ENCODE assay signal across 8 cellular contexts in the genomic region with DNA sequence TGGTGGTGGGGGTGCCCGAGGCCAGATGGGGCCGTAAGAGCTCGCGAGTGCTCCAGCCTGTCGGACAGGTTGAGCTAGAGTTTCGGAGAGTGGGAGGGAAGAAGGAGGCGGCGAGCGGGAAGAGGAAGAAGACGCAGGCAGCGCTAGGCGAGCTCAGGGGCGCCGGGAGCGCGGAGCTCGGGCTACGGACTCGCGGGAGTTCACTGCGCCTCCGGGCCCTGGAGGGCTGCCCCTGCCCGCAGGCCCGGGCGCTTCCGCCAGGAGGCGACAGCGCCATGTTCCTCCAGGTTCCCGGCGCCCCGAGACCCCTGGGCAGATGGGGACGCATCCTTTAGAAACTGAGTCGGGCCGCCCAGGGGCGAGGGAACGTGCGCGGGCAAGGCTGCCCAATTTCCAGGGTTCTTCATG. TPM values are rescaled to one million over a fixed set of nuclear protein-coding genes. Genes with fewer than 3 reads are reported as not detected.
DNase-seq lines count a peak whose midpoint lies in the region; ATAC-seq and TF ChIP-seq lines count a peak whose summit lies in the region.

No MANE protein-coding gene starts in this region.

- no peak overlapping the region for H3K27ac Mint-ChIP-seq in activated CD8-positive, alpha-beta memory T cell treated with anti-CD3 and anti-CD28 coated beads, Interleukin-2, amount 10 ng/mL, durations not matched to agents 7 days and 5 days
- H3K27ac Mint-ChIP-seq in nephron (no peak overlapping the region), T-helper 17 cell (no peak overlapping the region)

- peaks cover 82% of the 10 kb centered on the region for H3K27me3 Mint-ChIP-seq in activated CD8-positive, alpha-beta memory T cell treated with anti-CD3 and anti-CD28 coated beads, Interleukin-2, amount 10 ng/mL, durations not matched to agents 7 days and 5 days
- peaks cover 99% of the 10 kb centered on the region for H3K27me3 Mint-ChIP-seq in nephron (ENCODE audit: low read depth)
- H3K27me3 Mint-ChIP-seq in T-helper 17 cell = peaks cover 59% of the 10 kb centered on the region

- CTCF ChIA-PET in activated CD8-positive, alpha-beta memory T cell treated with anti-CD3 and anti-CD28 coated beads, Interleukin-2, amount 10 ng/mL, durations not matched to agents 7 days and 5 days (lab: Charles Lee) = no interaction called here
- CTCF ChIA-PET in PC-9 (lab: Charles Lee) = interaction anchor here (0.6 to 2.2 kb wide), 8 partner anchors 23 to 964 kb away, joined by 3 to 10 read pairs (median 4); no protein-coding TSS in a partner anchor

- peak overlapping the region; percentile 70 for H3K27ac ChIP-seq in PC-9

- H3K9me3 ChIP-seq in PC-9 (ENCODE audit: insufficient read depth, low read depth) (no peaks in the 10 kb centered on the region), T-helper 17 cell (ENCODE audit: control insufficient read depth, low read length, poor library complexity, severe bottlenecking) (no peaks in the 10 kb centered on the region)

- TF ChIP-seq CTCF in PC-9 (conservative IDR thresholded peaks at IDR 0.05) (peak; percentile 94), epithelial cell of esophagus (IDR thresholded peaks at IDR 0.05; ENCODE audit: insufficient read depth, low read depth, low read length, missing control alignments) (peak; percentile 47), nephron (IDR thresholded peaks at IDR 0.05; ENCODE audit: unreplicated experiment in 3 of 3) (peak; percentile 54 to 75 (median 55))

- no peak for ATAC-seq in activated CD8-positive, alpha-beta memory T cell treated with anti-CD3 and anti-CD28 coated beads, Interleukin-2, amount 10 ng/mL, durations not matched to agents 7 days and 5 days
- ATAC-seq in HG03342 (IDR thresholded peaks at IDR 0.05; ENCODE audit: unreplicated experiment) = no peak
- ATAC-seq in T-helper 17 cell = no peak

- H3K4me3 ChIP-seq in PC-9 (peak overlapping the region; percentile 100), epithelial cell of esophagus (ENCODE audit: low read length) (peak overlapping the region; percentile 98)

- no peaks in the 10 kb centered on the region for H3K9me2 ChIP-seq in PC-9 (ENCODE audit: insufficient read depth)

- peaks cover 9% of the 10 kb centered on the region for H3K4me1 Mint-ChIP-seq in activated CD8-positive, alpha-beta memory T cell treated with anti-CD3 and anti-CD28 coated beads, Interleukin-2, amount 10 ng/mL, durations not matched to agents 7 days and 5 days
- H3K4me1 Mint-ChIP-seq in nephron = peaks cover 22% of the 10 kb centered on the region
- peaks cover 3% of the 10 kb centered on the region for H3K4me1 Mint-ChIP-seq in T-helper 17 cell

- peaks cover 10% of the 10 kb centered on the region for H4K20me1 ChIP-seq in PC-9 (ENCODE audit: insufficient read depth)

- H3K4me3 Mint-ChIP-seq in activated CD8-positive, alpha-beta memory T cell treated with anti-CD3 and anti-CD28 coated beads, Interleukin-2, amount 10 ng/mL, durations not matched to agents 7 days and 5 days = no peak overlapping the region
- H3K4me3 Mint-ChIP-seq in nephron (peak overlapping the region; percentile 72 to 76 (median 74)), T-helper 17 cell (no peak overlapping the region)

- peaks cover 93% of the 10 kb centered on the region for H3K79me2 ChIP-seq in PC-9 (ENCODE audit: low read depth)

- peaks cover 54% of the 10 kb centered on the region for H3K4me1 ChIP-seq in PC-9 (replicated peaks; ENCODE audit: insufficient read depth)

- H3K36me3 Mint-ChIP-seq in activated CD8-positive, alpha-beta memory T cell treated with anti-CD3 and anti-CD28 coated beads, Interleukin-2, amount 10 ng/mL, durations not matched to agents 7 days and 5 days = peaks cover 3% of the 10 kb centered on the region
- H3K36me3 Mint-ChIP-seq in nephron (ENCODE audit: low read depth) (no peaks in the 10 kb centered on the region), T-helper 17 cell (ENCODE audit: low read depth) (no peaks in the 10 kb centered on the region)

- no TSS peak for BruUV-seq in PC-9 (replicated peaks; lab: Mats Ljungman, UMichigan)

- intact Hi-C loops in PC-9 (cut with micrococcal nuclease; ENCODE audit: unreplicated experiment) = loop anchor here (1.0 to 2.0 kb wide), 4 partner anchors 80 to 365 kb away; no protein-coding TSS in a partner anchor

- no peaks in the 10 kb centered on the region for H3K9me3 Mint-ChIP-seq in activated CD8-positive, alpha-beta memory T cell treated with anti-CD3 and anti-CD28 coated beads, Interleukin-2, amount 10 ng/mL, durations not matched to agents 7 days and 5 days (ENCODE audit: low read depth)
- no peaks in the 10 kb centered on the region for H3K9me3 Mint-ChIP-seq in nephron

- H3K36me3 ChIP-seq in PC-9 (ENCODE audit: low read depth) = peaks cover 25% of the 10 kb centered on the region; the same call in 1 of the 2 replicates

- H3K27me3 ChIP-seq in PC-9 (ENCODE audit: insufficient read depth, low read depth) = no peaks in the 10 kb centered on the region

- POLR2A ChIA-PET in PC-9 (lab: Charles Lee; ENCODE audit: unreplicated experiment) = interaction anchor here (0.6 to 0.7 kb wide), 4 partner anchors 38 to 408 kb away, joined by 3 to 4 read pairs (median 3); no protein-coding TSS in a partner anchor

- H3K4me2 ChIP-seq in PC-9 = peak overlapping the region; percentile 99

- peak overlapping the region; percentile 85 for H2AFZ ChIP-seq in PC-9

- H3F3A ChIP-seq in PC-9 (ENCODE audit: insufficient read depth, low read depth) = peaks cover 12% of the 10 kb centered on the region; the same call in 1 of the 2 replicates

- DNase-seq in activated CD8-positive, alpha-beta memory T cell treated with anti-CD3 and anti-CD28 coated beads, Interleukin-2, amount 50 U/mL, for 48 hours = peak; percentile 64
- no peak for DNase-seq in activated CD8-positive, alpha-beta memory T cell treated with anti-CD3 and anti-CD28 coated beads, Interleukin-2, amount 10 ng/mL, durations not matched to agents 7 days and 5 days
- DNase-seq in PC-9 (peak; percentile 92 to 94), epithelial cell of esophagus (ENCODE audit: low read depth) (peak; percentile 98), T-helper 17 cell (no peak), occipital lobe (lab: John Stamatoyannopoulos, UW) (no peak)

RNA-seq across cellular contexts. Expression of a gene that starts 1.0 kb away (rescaled TPM):
- total RNA-seq in activated CD8-positive, alpha-beta memory T cell treated with anti-CD3 and anti-CD28 coated beads, Interleukin-2, amount 10 ng/mL, durations not matched to agents 7 days and 5 days = not detected
- total RNA-seq in PC-9 (2021) (27.8 and 34.8 TPM in 2 replicates), T-helper 17 cell (not detected), occipital lobe (5.9 TPM)

Comparison
In these comparisons a context has a peak if more than half of its experiments do, and no peak if none do; other contexts are left out.
1. DNase-seq: peak in activated CD8-positive, alpha-beta memory T cell treated with anti-CD3 and anti-CD28 coated beads, Interleukin-2, amount 50 U/mL, for 48 hours (single experiment), PC-9 (2 of 2) and epithelial cell of esophagus (single experiment); none in activated CD8-positive, alpha-beta memory T cell treated with anti-CD3 and anti-CD28 coated beads, Interleukin-2, amount 10 ng/mL, durations not matched to agents 7 days and 5 days (single experiment), T-helper 17 cell (0 of 3) and occipital lobe (single experiment).
2. H3K4me3 Mint-ChIP-seq: peak in nephron (3 of 3); none in activated CD8-positive, alpha-beta memory T cell treated with anti-CD3 and anti-CD28 coated beads, Interleukin-2, amount 10 ng/mL, durations not matched to agents 7 days and 5 days (single experiment) and T-helper 17 cell (single experiment).
3. Peak in every context shown above with its lines, with median percentiles within 50 percentile points of each other: CTCF ChIP-seq.